ENCODE assay signal across 17 cellular contexts in genomic region chr5:123203105-123203794, GRCh38.
DNase-seq lines count a peak whose midpoint lies in the region; TF ChIP-seq lines count a peak whose summit lies in the region.
"Had no signal": no experiment of that assay in that cellular context is flagged by ENCODE, and none has a peak within 500 bp of the region (broad histone marks: within the 10 kb centered on the region; RNA-seq: fewer than 3 reads in every experiment).

No MANE protein-coding gene starts in this region.

- DNase-seq in GM03348 (ENCODE audit: low spot score), result peak; percentile 22
- DNase-seq in ascending aorta (ENCODE audit: low spot score in 2 of 2), result no peak
- peak; percentile 18 for DNase-seq in fibroblast of the conjunctiva (ENCODE audit: low read depth)
- DNase-seq in stromal cell of bone marrow (ENCODE audit: low read depth), result peak; percentile 28
- no peak for DNase-seq in RKO (ENCODE audit: low spot score)
- DNase-seq in NCI-H2196 treated with DMSO at 0.1 percent for 48 hours (lab: John Stamatoyannopoulos, UW; ENCODE audit: unreplicated experiment), result no peak
- DNase-seq in pons (ENCODE audit: low spot score), result no peak
- DNase-seq: ACHN, EL, GF-D8, NCI-H1694, NCI-H2081, NCI-H2171, NCI-H524 treated with DMSO at 0.1 percent for 48 hours, NCI-H82, OCI-M1, SHP77 had no signal

- H3K4me3 ChIP-seq in ascending aorta, result no peak overlapping the region

- H3K27ac ChIP-seq in ascending aorta, result peak overlapping the region; percentile 88 to 90

- no peaks in the 10 kb centered on the region for H3K9me3 ChIP-seq in ascending aorta

- H3K27me3 ChIP-seq in ascending aorta, result no peaks in the 10 kb centered on the region

- peaks cover 7 to 24% of the 10 kb centered on the region in 2 donors for H3K4me1 ChIP-seq in ascending aorta

- no peak for TF ChIP-seq CTCF in ascending aorta (IDR thresholded peaks at IDR 0.05)

- H3K36me3 ChIP-seq in ascending aorta, result no peaks in the 10 kb centered on the region

- intact Hi-C loops in ascending aorta (cut with DNase I), result no loop called here

Comparison
In these comparisons a context has a peak if more than half of its experiments do, and no peak if none do; other contexts are left out.
1. DNase-seq: peak in GM03348 (single experiment), fibroblast of the conjunctiva (single experiment) and stromal cell of bone marrow (single experiment); none in ascending aorta (0 of 2), RKO (single experiment), NCI-H2196 treated with DMSO at 0.1 percent for 48 hours (single experiment) and pons (single experiment).